ENCODE assay signal across 19 cellular contexts in the genomic region with DNA sequence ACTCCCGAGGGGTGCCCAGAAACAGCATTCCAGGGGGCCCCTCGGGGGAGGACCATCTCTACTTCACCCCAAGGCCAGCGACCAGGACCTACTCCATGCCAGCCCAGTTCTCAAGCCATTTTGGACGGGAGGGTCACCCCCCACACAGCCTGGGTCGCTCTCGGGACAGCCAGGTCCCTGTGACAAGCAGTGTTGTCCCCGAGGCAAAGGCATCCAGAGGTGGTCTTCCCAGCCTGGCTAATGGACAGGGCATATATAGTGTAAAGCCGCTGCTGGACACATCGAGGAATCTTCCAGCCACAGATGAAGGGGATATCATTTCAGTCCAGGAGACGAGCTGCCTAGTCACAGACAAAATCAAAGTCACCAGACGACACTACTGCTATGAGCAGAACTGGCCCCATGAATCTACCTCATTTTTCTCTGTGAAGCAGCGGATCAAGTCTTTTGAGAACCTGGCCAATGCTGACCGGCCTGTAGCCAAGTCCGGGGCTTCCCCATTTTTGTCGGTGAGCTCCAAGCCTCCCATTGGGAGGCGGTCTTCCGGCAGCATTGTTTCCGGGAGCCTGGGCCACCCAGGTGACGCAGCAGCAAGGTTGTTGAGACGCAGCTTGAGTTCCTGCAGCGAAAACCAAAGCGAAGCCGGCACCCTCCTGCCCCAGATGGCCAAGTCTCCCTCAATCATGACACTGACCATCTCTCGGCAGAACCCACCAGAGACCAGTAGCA.
DNase-seq lines count a peak whose midpoint lies in the region; ATAC-seq, FAIRE-seq and TF ChIP-seq lines count a peak whose summit lies in the region.
"Had no signal": no experiment of that assay in that cellular context is flagged by ENCODE, and none has a peak within 500 bp of the region (broad histone marks: within the 10 kb centered on the region; RNA-seq: fewer than 3 reads in every experiment).

No MANE protein-coding gene starts in this region.

- no peaks in the 10 kb centered on the region for H3K36me3 ChIP-seq in K562 (ENCODE audit: control insufficient read depth, insufficient read depth, low read length)
- peaks cover 0 to 6% of the 10 kb centered on the region in 2 donors for H3K36me3 ChIP-seq in neuronal stem cell (replicated peaks in 1 of 2; ENCODE audit: control insufficient read depth in 2 of 2, insufficient read depth in 2 of 2, low read length in 2 of 2)

- H3K79me2 ChIP-seq in K562 (ENCODE audit: control insufficient read depth, insufficient read depth, low read length): no peaks in the 10 kb centered on the region

- CTCF ChIA-PET in K562 (lab: Yijun Ruan, JAX; ENCODE audit: low intra/inter-chr PET ratio): no interaction called here

- ATAC-seq in K562 (no peak), GM19397 (IDR thresholded peaks at IDR 0.05; ENCODE audit: unreplicated experiment) (no peak)
- ATAC-seq: A549 had no signal

- no peak overlapping the region for H3K18ac ChIP-seq in neuronal stem cell (ENCODE audit: low read length)

- POLR2A ChIA-PET in K562 (lab: Yijun Ruan, JAX): interaction anchor here (0.5 to 0.8 kb wide), 2 partner anchors 209 to 497 kb away, joined by 3 read pairs; no protein-coding TSS in a partner anchor

- 39% methylated on average over 24 of the region's 24 CpGs for WGBS in K562 (ENCODE audit: insufficient coverage, low coverage, missing lambda C conversion rate)
- WGBS in neuronal stem cell (ENCODE audit: extremely low coverage in 2 of 2, insufficient read length in 2 of 2, insufficient replicate concordance in 1 of 2), 2 donors: no CpG with 5 or more reads among the region's 24 CpGs

- no peak for FAIRE-seq in K562 (lab: Jason Lieb, UNC)
- FAIRE-seq: A549, GM12892, GM18507 had no signal

- no peak overlapping the region for H3K14ac ChIP-seq in neuronal stem cell (ENCODE audit: low read length)

- no peak for TF ChIP-seq RAD21 in K562 (CRISPR knock-in tag; conservative IDR thresholded peaks at IDR 0.05 in 1 of 2, IDR thresholded peaks at IDR 0.05 in 1 of 2)

- H2BK12ac ChIP-seq in neuronal stem cell (ENCODE audit: low read length): no peak overlapping the region

- H3K4me3 ChIP-seq in K562 (no peak overlapping the region), neuronal stem cell (ENCODE audit: low read length in 2 of 2) (no peak overlapping the region)
- H3K4me3 ChIP-seq: A549 had no signal

- H3K4me2 ChIP-seq in K562 (ENCODE audit: insufficient read depth, low read length) (no peak overlapping the region), neuronal stem cell (ENCODE audit: insufficient read depth, low read length, poor library complexity, severe bottlenecking) (no peak overlapping the region)
- H3K4me2 ChIP-seq: A549 had no signal

- H3K27ac ChIP-seq in K562 (ENCODE audit: extremely low read depth, low read depth, low read length) (no peak overlapping the region), neuronal stem cell (replicated peaks; ENCODE audit: low read length) (no peak overlapping the region)
- H3K27ac ChIP-seq: 22Rv1, A549, C4-2B had no signal

- no peak for TF ChIP-seq POLR2A in K562 (conservative IDR thresholded peaks at IDR 0.05)

- H3K4me1 ChIP-seq in K562 (replicated peaks in 1 of 2; ENCODE audit: control insufficient read depth in 2 of 2, insufficient read depth in 2 of 2, low read length in 2 of 2): peaks cover 0 to 18% of the 10 kb centered on the region in 2 experiments; a peak in 2 of 5 replicates
- H3K4me1 ChIP-seq in neuronal stem cell (ENCODE audit: control insufficient read depth in 2 of 2, insufficient read depth in 1 of 2, low read depth in 1 of 2, low read length in 2 of 2): peaks cover 0 to 3% of the 10 kb centered on the region in 2 donors

- H3K27me3 ChIP-seq in K562 (ENCODE audit: control insufficient read depth in 2 of 2, insufficient read depth in 2 of 2, low read length in 2 of 2): peaks cover 26 to 46% of the 10 kb centered on the region in 2 experiments
- no peaks in the 10 kb centered on the region for H3K27me3 ChIP-seq in neuronal stem cell (ENCODE audit: control insufficient read depth in 3 of 3, insufficient read depth in 3 of 3, low read depth in 1 of 3, low read length in 3 of 3)

- no peak for TF ChIP-seq EP300 in K562 (IDR thresholded peaks at IDR 0.05; ENCODE audit: low read length)

- no peaks in the 10 kb centered on the region for H4K20me1 ChIP-seq in K562 (replicated peaks; ENCODE audit: control insufficient read depth, insufficient read depth, low read length)

- H2AK5ac ChIP-seq in neuronal stem cell (ENCODE audit: low read depth, low read length): no peak overlapping the region

- H2BK120ac ChIP-seq in neuronal stem cell (ENCODE audit: low read depth, low read length): no peak overlapping the region

- H3K9ac ChIP-seq in K562 (ENCODE audit: insufficient read depth in 1 of 2, low read depth in 2 of 2, low read length in 2 of 2) (peak overlapping the region in 1 of 2 experiments; percentile 37; a peak in 1 of 4 replicates), neuronal stem cell (ENCODE audit: low read depth, low read length, poor library complexity) (peak overlapping the region; percentile 34)

- in situ Hi-C loops in K562 (cut with MboI): loop anchor here (5.0 to 10.0 kb wide), 2 partner anchors 253 to 505 kb away; no protein-coding TSS in a partner anchor

- H3K9me1 ChIP-seq in K562 (ENCODE audit: control insufficient read depth, insufficient read depth, low read length): no peaks in the 10 kb centered on the region

- no peak overlapping the region for H3K4ac ChIP-seq in neuronal stem cell (ENCODE audit: low read length)

- intact Hi-C loops in K562 (cut with micrococcal nuclease): loop anchor here (5.0 to 10.0 kb wide), 2 partner anchors 237 to 525 kb away; no protein-coding TSS in a partner anchor

- H2AFZ ChIP-seq in K562 (ENCODE audit: low read depth, low read length) (no peak overlapping the region), neuronal stem cell (ENCODE audit: low read length) (no peak overlapping the region)

- BruUV-seq in K562 (replicated peaks; lab: Mats Ljungman, UMichigan): no TSS peak

- H3K79me1 ChIP-seq in neuronal stem cell (ENCODE audit: low read depth, low read length): no peaks in the 10 kb centered on the region

- peak; percentile 43 for DNase-seq in activated CD8-positive, alpha-beta memory T cell treated with anti-CD3 and anti-CD28 coated beads for 24 hours
- DNase-seq in activated CD8-positive, alpha-beta memory T cell treated with anti-CD3 and anti-CD28 coated beads, Interleukin-2, amount 50 U/mL, for 4 hours: no peak
- DNase-seq in K562 (ENCODE audit: extremely low read depth in 1 of 4, low spot score in 3 of 4) (no peak), neuronal stem cell (ENCODE audit: low spot score) (no peak), GM19238 (ENCODE audit: insufficient read length, low spot score) (no peak), NCI-H2171 treated with DMSO at 0.1 percent for 48 hours (lab: John Stamatoyannopoulos, UW) (no peak)
- DNase-seq: AML-193; CD4-positive, alpha-beta T cell; DMS153; DMS79; GDM1; GOT3; H9 had no signal

- no peaks in the 10 kb centered on the region for H3K9me3 ChIP-seq in K562 (replicated peaks; ENCODE audit: control insufficient read depth, insufficient read depth, low read depth, low read length)
- no peaks in the 10 kb centered on the region for H3K9me3 ChIP-seq in neuronal stem cell (replicated peaks in 1 of 2; ENCODE audit: control insufficient read depth in 2 of 2, insufficient read depth in 1 of 2, low read depth in 1 of 2, low read length in 2 of 2)
- H3K9me3 ChIP-seq: A549 had no signal

- no peak overlapping the region for H4K8ac ChIP-seq in neuronal stem cell (ENCODE audit: low read depth, low read length)

- no peak overlapping the region for H2BK5ac ChIP-seq in neuronal stem cell (ENCODE audit: low read length)

- no peak for TF ChIP-seq CTCF in K562 (IDR thresholded peaks at IDR 0.05 in 2 of 3, conservative IDR thresholded peaks at IDR 0.05 in 1 of 3; ENCODE audit: insufficient read depth in 2 of 3, low read depth in 1 of 3, low read length in 3 of 3)

- no peak overlapping the region for H4K91ac ChIP-seq in neuronal stem cell (ENCODE audit: low read depth, low read length, poor library complexity)

- H3K23ac ChIP-seq in neuronal stem cell (ENCODE audit: low read depth, low read length, poor library complexity): peak overlapping the region; percentile 80

- no peak overlapping the region for H2BK15ac ChIP-seq in neuronal stem cell (ENCODE audit: low read length)

TF ChIP-seq in K562, 482 proteins besides CTCF, POLR2A, EP300 and RAD21:
- TF ChIP-seq, protein P1, sequence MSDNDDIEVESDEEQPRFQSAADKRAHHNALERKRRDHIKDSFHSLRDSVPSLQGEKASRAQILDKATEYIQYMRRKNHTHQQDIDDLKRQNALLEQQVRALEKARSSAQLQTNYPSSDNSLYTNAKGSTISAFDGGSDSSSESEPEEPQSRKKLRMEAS (CRISPR knock-in tag; IDR thresholded peaks at IDR 0.05): no peak
- TF ChIP-seq CBX5 (IDR thresholded peaks at IDR 0.05; ENCODE audit: borderline replicate concordance, low read depth) (no peak), FOS (IDR thresholded peaks at IDR 0.05; ENCODE audit: extremely low read depth, insufficient read length) (no peak), POLR2G (IDR thresholded peaks at IDR 0.05; ENCODE audit: low read depth, low read length) (peak; percentile 45; the same call in 1 of the 2 replicates)
